In the genomic region with DNA sequence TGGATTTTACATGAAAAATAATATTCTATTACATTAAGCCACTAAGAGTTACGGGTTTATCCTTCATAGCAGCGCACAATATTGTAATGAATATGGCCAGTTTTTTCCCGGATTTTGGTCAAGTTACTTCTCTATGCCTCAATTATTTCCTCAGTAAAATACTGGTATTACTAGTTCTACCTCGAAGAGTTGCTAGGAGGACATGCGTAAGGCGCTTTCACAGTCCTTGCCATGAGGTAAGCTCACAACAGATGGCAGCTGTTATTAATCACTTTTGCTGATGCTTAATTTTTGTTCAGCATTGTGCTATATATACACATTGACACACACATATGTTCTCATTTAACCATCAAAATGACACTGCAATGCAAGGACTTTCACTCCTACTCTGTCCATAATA, we compare ENCODE assay signal across 22 cellular contexts.
"Had no signal": no experiment of that assay in that cellular context is flagged by ENCODE, and none has a peak within 500 bp of the region (broad histone marks: within the 10 kb centered on the region; RNA-seq: fewer than 3 reads in every experiment).

No MANE protein-coding gene starts in this region.

- DNase-seq: effector CD8-positive, alpha-beta T cell; endodermal cell; hypothalamus; immature natural killer cell; left ventricle myocardium superior; lower lobe of right lung; naive thymus-derived CD8-positive, alpha-beta T cell; nephron progenitor cell; nucleus accumbens; stimulated activated CD4-positive, alpha-beta T cell treated with anti-CD3 and anti-CD28 coated beads, Interleukin-2, amount 100 ng/mL, for 24 hours; stimulated activated CD4-positive, alpha-beta T cell treated with anti-CD3 and anti-CD28 coated beads, Interleukin-4, amount 100 ng/mL, for 24 hours; stimulated activated naive CD4-positive, alpha-beta T cell treated with Interleukin-2 at 50 U/mL for 16 hours; stomach; testis; tibial artery; upper lobe of left lung had no signal

- FAIRE-seq: colon, frontal cortex, urothelium cell line had no signal

- H3K27ac ChIP-seq: epithelial cell of prostate, lower lobe of right lung, prostate gland, right atrium auricular region, stomach, testis, tibial artery, upper lobe of left lung had no signal

- H3K4me3 ChIP-seq: lower lobe of right lung, prostate gland, right atrium auricular region, stomach, testis, tibial artery, upper lobe of left lung had no signal

- H3K36me3 ChIP-seq: lower lobe of right lung, prostate gland, right atrium auricular region, stomach, tibial artery, upper lobe of left lung had no signal

- H3K9me3 ChIP-seq: lower lobe of right lung, prostate gland, testis, tibial artery, upper lobe of left lung had no signal

- H3K4me1 ChIP-seq: lower lobe of right lung, prostate gland, right atrium auricular region, stomach, testis, tibial artery, upper lobe of left lung had no signal

- H3K27me3 ChIP-seq: right atrium auricular region, stomach, testis, tibial artery, upper lobe of left lung had no signal
